Comparison of ENCODE assay signal across 8 cellular contexts in the genomic region with DNA sequence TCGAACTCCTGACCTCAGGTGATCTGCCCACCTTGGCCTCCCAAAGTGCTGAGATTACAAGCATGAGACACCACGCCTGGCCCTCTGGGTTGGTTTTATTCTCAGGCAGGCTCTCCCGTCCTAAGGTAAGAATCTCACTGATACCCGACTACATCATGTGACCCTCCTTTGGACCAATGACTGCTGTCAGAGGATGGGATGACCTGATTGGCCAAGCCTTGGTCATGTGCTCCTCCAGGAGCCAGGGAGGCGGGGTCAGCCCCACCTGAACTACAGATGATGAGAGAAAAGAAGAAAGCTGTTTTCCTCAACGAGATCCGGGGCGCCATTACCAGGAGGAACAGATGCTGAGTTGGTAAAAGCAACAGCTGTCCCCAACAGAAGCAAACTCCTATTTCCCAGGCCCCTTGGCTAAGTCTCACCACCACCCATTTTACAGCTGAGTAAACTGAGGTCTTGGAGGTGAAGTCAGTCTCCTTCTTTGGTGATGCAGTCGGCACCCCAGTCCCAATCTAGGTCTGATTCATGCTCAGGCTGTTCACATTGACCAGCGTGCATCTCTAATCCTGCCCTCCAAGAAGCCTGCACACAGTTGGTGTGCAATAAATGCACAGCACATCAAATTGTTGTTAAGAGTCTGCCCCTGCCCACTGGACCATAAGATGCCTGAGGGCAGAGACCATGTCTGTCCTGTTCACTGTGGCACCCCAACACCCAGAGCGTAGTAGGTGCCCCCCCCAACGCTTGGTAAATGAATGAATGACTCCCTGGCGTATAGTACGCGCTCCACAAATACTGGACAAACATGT.
DNase-seq lines count a peak whose midpoint lies in the region; ATAC-seq, FAIRE-seq and TF ChIP-seq lines count a peak whose summit lies in the region.

No MANE protein-coding gene starts in this region.

- peak in 1 of 2 experiments; percentile 40; a peak in 3 of 6 replicates for ATAC-seq in A549
- ATAC-seq in GM19328 (IDR thresholded peaks at IDR 0.05; ENCODE audit: unreplicated experiment): peak; percentile 53
- no peak for ATAC-seq in GM21825 (IDR thresholded peaks at IDR 0.05; ENCODE audit: unreplicated experiment)

- peaks cover 74% of the 10 kb centered on the region for H3K4me1 ChIP-seq in A549

- H3K9me3 ChIP-seq in A549: peaks cover under 1% of the 10 kb centered on the region; the same call in 2 of the 3 replicates

- DNase-seq in A549 (ENCODE audit: low read depth in 1 of 2, low spot score in 1 of 2) (peak; percentile 85 to 91), RPMI8226 (peak; percentile 60), iPS-NIHi7 (ENCODE audit: extremely low spot score) (peak; percentile 86)
- DNase-seq in activated CD8-positive, alpha-beta memory T cell treated with anti-CD3 and anti-CD28 coated beads for 24 hours: no peak
- no peak for DNase-seq in NK-92 treated with Interleukin-12 subunit alpha and Interleukin-12 subunit beta, amount 100 ng/mL, for 24 hours (lab: John Stamatoyannopoulos, UW)
- DNase-seq in stimulated activated CD4-positive, alpha-beta T cell treated with anti-CD3 and anti-CD28 coated beads, Interleukin-2, amount 100 ng/mL, for 48 hours: no peak

- 89% methylated on average over 15 of the region's 15 CpGs for WGBS in A549 (ENCODE audit: missing lambda C conversion rate)

- POLR2A ChIA-PET in A549 (lab: Yijun Ruan, JAX): interaction anchor here (0.8 kb wide), 1 partner anchor 14 kb away, joined by 3 read pairs; no protein-coding TSS in a partner anchor

- no peak overlapping the region for H3K4me3 ChIP-seq in A549

- no peak for TF ChIP-seq RAD21 in A549 (conservative IDR thresholded peaks at IDR 0.05 in 1 of 2, IDR thresholded peaks at IDR 0.05 in 1 of 2)

- no peak for TF ChIP-seq CTCF in A549 (IDR thresholded peaks at IDR 0.05)

- TF ChIP-seq EP300 in A549 (IDR thresholded peaks at IDR 0.05): no peak

- CTCF ChIA-PET in A549 (lab: Yijun Ruan, JAX): interaction anchor here (1.1 to 1.7 kb wide), 3 partner anchors 19 to 24 kb away, joined by 3 to 4 read pairs (median 3); no protein-coding TSS in a partner anchor

- no peak for FAIRE-seq in A549 (lab: Jason Lieb, UNC)

- peak overlapping the region; percentile 69 for H3K4me2 ChIP-seq in A549

- H3K27ac ChIP-seq in A549: peak overlapping the region; percentile 79 to 89

- no peak for TF ChIP-seq POLR2A in A549 (IDR thresholded peaks at IDR 0.05; ENCODE audit: low read length)

TF ChIP-seq in A549, 52 proteins besides CTCF, POLR2A, EP300 and RAD21:
- TF ChIP-seq KDM1A (IDR thresholded peaks at IDR 0.05; ENCODE audit: low read depth) (peak; percentile 95), CHD4 (IDR thresholded peaks at IDR 0.05; ENCODE audit: borderline replicate concordance) (peak; percentile 58; the same call in 1 of the 2 replicates), MAZ (IDR thresholded peaks at IDR 0.05; ENCODE audit: borderline replicate concordance, low read depth, low read length) (no peak), HDAC2 (IDR thresholded peaks at IDR 0.05) (peak; percentile 81), FOSL2 (IDR thresholded peaks at IDR 0.05) (no peak), FOSL2 (CRISPR knock-in tag; IDR thresholded peaks at IDR 0.05) (peak; percentile 6; the same call in 1 of the 2 replicates), ZSCAN20 (CRISPR knock-in tag; IDR thresholded peaks at IDR 0.05) (no peak)
- TF ChIP-seq, protein P1, sequence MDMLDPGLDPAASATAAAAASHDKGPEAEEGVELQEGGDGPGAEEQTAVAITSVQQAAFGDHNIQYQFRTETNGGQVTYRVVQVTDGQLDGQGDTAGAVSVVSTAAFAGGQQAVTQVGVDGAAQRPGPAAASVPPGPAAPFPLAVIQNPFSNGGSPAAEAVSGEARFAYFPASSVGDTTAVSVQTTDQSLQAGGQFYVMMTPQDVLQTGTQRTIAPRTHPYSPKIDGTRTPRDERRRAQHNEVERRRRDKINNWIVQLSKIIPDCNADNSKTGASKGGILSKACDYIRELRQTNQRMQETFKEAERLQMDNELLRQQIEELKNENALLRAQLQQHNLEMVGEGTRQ (IDR thresholded peaks at IDR 0.05): peak; percentile 97
- TF ChIP-seq, protein P2, sequence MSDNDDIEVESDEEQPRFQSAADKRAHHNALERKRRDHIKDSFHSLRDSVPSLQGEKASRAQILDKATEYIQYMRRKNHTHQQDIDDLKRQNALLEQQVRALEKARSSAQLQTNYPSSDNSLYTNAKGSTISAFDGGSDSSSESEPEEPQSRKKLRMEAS (IDR thresholded peaks at IDR 0.05): 0 out of 2 replicates have a peak, but pooled peaks have one; percentile 23

Comparison
In these comparisons a context has a peak if more than half of its experiments do, and no peak if none do; other contexts are left out.
1. DNase-seq: peak in A549 (2 of 2), RPMI8226 (single experiment) and iPS-NIHi7 (single experiment); none in activated CD8-positive, alpha-beta memory T cell treated with anti-CD3 and anti-CD28 coated beads for 24 hours (single experiment), NK-92 treated with Interleukin-12 subunit alpha and Interleukin-12 subunit beta, amount 100 ng/mL, for 24 hours (single experiment) and stimulated activated CD4-positive, alpha-beta T cell treated with anti-CD3 and anti-CD28 coated beads, Interleukin-2, amount 100 ng/mL, for 48 hours (0 of 2).